In the genomic region with DNA sequence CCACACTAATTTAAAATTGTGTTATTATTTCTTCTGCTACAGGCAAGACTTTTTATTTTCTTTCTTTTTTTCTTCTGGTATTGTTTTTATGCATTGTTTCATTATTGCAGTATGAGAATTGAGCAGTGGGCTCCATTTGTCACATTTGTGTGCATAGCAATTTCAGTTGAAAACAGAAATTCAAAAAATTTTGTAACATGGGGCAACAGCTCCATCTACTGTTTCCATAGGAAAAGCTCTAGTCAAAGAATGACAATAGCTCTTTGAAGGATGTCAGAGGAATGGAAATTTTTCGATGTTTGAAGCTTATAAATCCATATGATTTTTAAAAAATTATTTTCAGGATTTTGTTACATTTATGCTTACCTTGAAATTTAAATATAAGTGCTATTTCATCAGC, we compare ENCODE assay signal across 8 cellular contexts.
DNase-seq lines count a peak whose midpoint lies in the region; ATAC-seq and TF ChIP-seq lines count a peak whose summit lies in the region.

No MANE protein-coding gene starts in this region.

- no peaks in the 10 kb centered on the region for H3K9me3 ChIP-seq in colonic mucosa

- intact Hi-C loops in colonic mucosa (cut with DNase I), result loop anchor here (10.0 kb wide), 1 partner anchor 273 kb away; no protein-coding TSS in a partner anchor

- peak; percentile 14 to 80 (median 70) for DNase-seq in NCI-H1417 (lab: John Stamatoyannopoulos, UW)
- no peak for DNase-seq in NCI-H1417 treated with DMSO at 0.1 percent for 48 hours (lab: John Stamatoyannopoulos, UW)
- peak; percentile 18 for DNase-seq in HCEC 1CT
- peak; percentile 28 for DNase-seq in NCI-H446 treated with DMSO at 0.1 percent for 48 hours (lab: John Stamatoyannopoulos, UW)
- no peak for DNase-seq in colonic mucosa
- peak; percentile 59 for DNase-seq in midbrain (lab: John Stamatoyannopoulos, UW)
- no peak for DNase-seq in activated effector memory CD4-positive, alpha-beta T cell treated with anti-CD3 and anti-CD28 coated beads, Interleukin-2, amount 50 U/mL, for 16 hours

- H3K4me3 ChIP-seq in colonic mucosa, result no peak overlapping the region

- TF ChIP-seq CTCF in colonic mucosa (IDR thresholded peaks at IDR 0.05), result peak; percentile 41

- no peaks in the 10 kb centered on the region for H3K27me3 ChIP-seq in colonic mucosa

- H3K4me1 ChIP-seq in colonic mucosa, result no peaks in the 10 kb centered on the region

- H3K9ac ChIP-seq in colonic mucosa (ENCODE audit: low read depth in 2 of 2, low read length in 2 of 2), result no peak overlapping the region

- H3K36me3 ChIP-seq in colonic mucosa, result no peaks in the 10 kb centered on the region

- no peak for ATAC-seq in HG02571 (IDR thresholded peaks at IDR 0.05; ENCODE audit: unreplicated experiment)

- no peak overlapping the region for H3K27ac ChIP-seq in colonic mucosa

Comparison
In these comparisons a context has a peak if more than half of its experiments do, and no peak if none do; other contexts are left out.
1. DNase-seq: peak in NCI-H1417 (3 of 3), HCEC 1CT (single experiment), NCI-H446 treated with DMSO at 0.1 percent for 48 hours (single experiment) and midbrain (single experiment); none in NCI-H1417 treated with DMSO at 0.1 percent for 48 hours (single experiment), colonic mucosa (single experiment) and activated effector memory CD4-positive, alpha-beta T cell treated with anti-CD3 and anti-CD28 coated beads, Interleukin-2, amount 50 U/mL, for 16 hours (single experiment).